ENCODE assay signal across 20 cellular contexts in genomic region chr13:65461590-65461989, GRCh38.
DNase-seq lines count a peak whose midpoint lies in the region; ATAC-seq and TF ChIP-seq lines count a peak whose summit lies in the region.
"Had no signal": no experiment of that assay in that cellular context is flagged by ENCODE, and none has a peak within 500 bp of the region (broad histone marks: within the 10 kb centered on the region; RNA-seq: fewer than 3 reads in every experiment).

No MANE protein-coding gene starts in this region.

- no peak overlapping the region for H3K27ac ChIP-seq in IMR-90 (ENCODE audit: insufficient read depth, low read length)
- H3K27ac ChIP-seq: BLaER1 treated with 17β-estradiol and CSF1 and Interleukin-3, amounts not matched to agents 10 nM and 100 nM; hepatocyte; sigmoid colon; testis had no signal

- H3K4ac ChIP-seq in IMR-90 (ENCODE audit: low read depth, low read length), result peak overlapping the region; percentile 23; the same call in 1 of the 2 replicates

- H3K9me3 ChIP-seq in IMR-90 (ENCODE audit: control insufficient read depth, insufficient read depth, low read length), result no peaks in the 10 kb centered on the region
- H3K9me3 ChIP-seq: BLaER1 treated with 17β-estradiol and CSF1 and Interleukin-3, amounts not matched to agents 10 nM and 100 nM; testis had no signal

- no peak overlapping the region; the same call in 1 of the 2 replicates for H4K91ac ChIP-seq in IMR-90 (ENCODE audit: insufficient read depth, low read depth, low read length)

- peak overlapping the region; percentile 44 for H2AFZ ChIP-seq in IMR-90 (replicated peaks; ENCODE audit: low read length, poor library complexity)
- H2AFZ ChIP-seq: hepatocyte had no signal

- no peak overlapping the region for H3K4me3 ChIP-seq in IMR-90 (ENCODE audit: insufficient read depth, low read depth, low read length)
- no peak overlapping the region for H3K4me3 ChIP-seq in foreskin fibroblast (ENCODE audit: low read depth in 1 of 2, low read length in 2 of 2)
- H3K4me3 ChIP-seq: BLaER1 treated with 17β-estradiol and CSF1 and Interleukin-3, amounts not matched to agents 10 nM and 100 nM; hepatocyte; sigmoid colon; testis had no signal

- no peak overlapping the region for H2AK5ac ChIP-seq in IMR-90 (ENCODE audit: low read depth, low read length)

- H3K4me1 ChIP-seq in IMR-90 (ENCODE audit: control insufficient read depth, insufficient read depth, low read length), result peaks cover 4% of the 10 kb centered on the region; the same call in 1 of the 2 replicates
- H3K4me1 ChIP-seq: BLaER1 treated with 17β-estradiol and CSF1 and Interleukin-3, amounts not matched to agents 10 nM and 100 nM; sigmoid colon; testis had no signal

- H3K18ac ChIP-seq in IMR-90 (ENCODE audit: low read depth, low read length), result no peak overlapping the region

- peaks cover 37% of the 10 kb centered on the region for H3K9me3 Mint-ChIP-seq in T-helper 2 cell treated with Interferon-gamma antibody and Interleukin-4, amounts not matched to agents 5 μg/mL and 100 μg/mL, for 36 hours

- H4K8ac ChIP-seq in IMR-90 (ENCODE audit: low read depth in 2 of 2, low read length in 2 of 2), result 0 out of 4 replicates have a peak overlapping the region, but pooled peaks of 1 of the 2 experiments have one; percentile 1

- H3K14ac ChIP-seq in IMR-90 (replicated peaks; ENCODE audit: low read depth, low read length), result no peak overlapping the region; the same call in 1 of the 2 replicates

- TF ChIP-seq RAD21 in IMR-90 (IDR thresholded peaks at IDR 0.05; ENCODE audit: low read length), result no peak

- peak; percentile 83 for DNase-seq in IMR-90
- peak; percentile 4 for DNase-seq in UCSD-AML1 (lab: John Stamatoyannopoulos, UW; ENCODE audit: unreplicated experiment)
- DNase-seq in foreskin fibroblast, result peak; percentile 3
- no peak for DNase-seq in T-helper 2 cell treated with Interferon-gamma antibody and Interleukin-4, amounts not matched to agents 5 μg/mL and 100 μg/mL, for 36 hours (ENCODE audit: low spot score)
- no peak for DNase-seq in stimulated activated naive CD8-positive, alpha-beta T cell treated with anti-CD3 and anti-CD28 coated beads, Interleukin-15, Interleukin-2, amounts not matched to agents 100 U/mL and 50 U/mL, for 24 hours
- DNase-seq in central memory CD4-positive, alpha-beta T cell, result no peak
- no peak for DNase-seq in NCI-H1436 (lab: John Stamatoyannopoulos, UW)
- DNase-seq: activated gamma-delta T cell treated with Interleukin-2 at 50 U/mL for 16 hours; anterior cingulate cortex; DMS 273 treated with DMSO at 0.1 percent for 48 hours; kidney glomerular epithelial cell; NCI-H2107; sigmoid colon; stimulated activated CD4-positive, alpha-beta T cell treated with anti-CD3 and anti-CD28 coated beads, Interleukin-2, amount 100 ng/mL, for 48 hours; T-helper 17 cell; testis had no signal

- no peaks in the 10 kb centered on the region for H3K27me3 ChIP-seq in IMR-90 (ENCODE audit: control insufficient read depth, insufficient read depth, low read length)
- H3K27me3 ChIP-seq: BLaER1 treated with 17β-estradiol and CSF1 and Interleukin-3, amounts not matched to agents 10 nM and 100 nM; hepatocyte; sigmoid colon; testis had no signal

- no peaks in the 10 kb centered on the region for H3K36me3 Mint-ChIP-seq in T-helper 2 cell treated with Interferon-gamma antibody and Interleukin-4, amounts not matched to agents 5 μg/mL and 100 μg/mL, for 36 hours (ENCODE audit: low read depth)

- no peak overlapping the region for H3K27ac Mint-ChIP-seq in T-helper 2 cell treated with Interferon-gamma antibody and Interleukin-4, amounts not matched to agents 5 μg/mL and 100 μg/mL, for 36 hours
- H3K27ac Mint-ChIP-seq: dendritic cell treated with granulocyte-macrophage colony-stimulating factor and Interleukin-4, amounts not matched to agents 40 ng/mL and 50 ng/mL, for 4 days; T-helper 17 cell had no signal

- H3K36me3 ChIP-seq in IMR-90 (ENCODE audit: control insufficient read depth, insufficient read depth, low read length), result no peaks in the 10 kb centered on the region
- H3K36me3 ChIP-seq: BLaER1 treated with 17β-estradiol and CSF1 and Interleukin-3, amounts not matched to agents 10 nM and 100 nM; sigmoid colon had no signal

- CTCF ChIA-PET in IMR-90 (lab: Yijun Ruan, JAX), result no interaction called here

- dilution Hi-C loops in IMR-90 (cut with HindIII; ENCODE audit: low sequenced_read_pairs, unreplicated experiment), result no loop called here

- no peak for TF ChIP-seq POLR2A in IMR-90 (IDR thresholded peaks at IDR 0.05; ENCODE audit: low read depth, low read length)

- in situ Hi-C loops in IMR-90 (cut with MboI; ENCODE audit: low sequenced_read_pairs), result no loop called here

- no peaks in the 10 kb centered on the region for H3K27me3 Mint-ChIP-seq in T-helper 2 cell treated with Interferon-gamma antibody and Interleukin-4, amounts not matched to agents 5 μg/mL and 100 μg/mL, for 36 hours (ENCODE audit: low read depth)
- H3K27me3 Mint-ChIP-seq: dendritic cell treated with granulocyte-macrophage colony-stimulating factor and Interleukin-4, amounts not matched to agents 40 ng/mL and 50 ng/mL, for 4 days; T-helper 17 cell had no signal

- no peak overlapping the region for H2AK9ac ChIP-seq in IMR-90 (replicated peaks; ENCODE audit: low read depth, low read length, poor library complexity)

- no peaks in the 10 kb centered on the region for H3K4me1 Mint-ChIP-seq in T-helper 2 cell treated with Interferon-gamma antibody and Interleukin-4, amounts not matched to agents 5 μg/mL and 100 μg/mL, for 36 hours (ENCODE audit: low read depth)
- H3K4me1 Mint-ChIP-seq: T-helper 17 cell had no signal

- H3K79me1 ChIP-seq in IMR-90 (ENCODE audit: low read depth in 1 of 2, low read length in 2 of 2), result no peaks in the 10 kb centered on the region

- BruUV-seq in IMR-90 (replicated peaks; lab: Mats Ljungman, UMichigan), result no TSS peak

- TF ChIP-seq CTCF in IMR-90 (conservative IDR thresholded peaks at IDR 0.05; ENCODE audit: low read depth, low read length), result no peak
- no peak for TF ChIP-seq CTCF in foreskin fibroblast (IDR thresholded peaks at IDR 0.05; ENCODE audit: low read depth, low read length)

- POLR2A ChIA-PET in IMR-90 (lab: Charles Lee; ENCODE audit: unreplicated experiment), result no interaction called here

- H3K4me3 Mint-ChIP-seq in T-helper 2 cell treated with Interferon-gamma antibody and Interleukin-4, amounts not matched to agents 5 μg/mL and 100 μg/mL, for 36 hours, result no peak overlapping the region
- H3K4me3 Mint-ChIP-seq: dendritic cell treated with granulocyte-macrophage colony-stimulating factor and Interleukin-4, amounts not matched to agents 40 ng/mL and 50 ng/mL, for 4 days; T-helper 17 cell had no signal

- H4K5ac ChIP-seq in IMR-90 (ENCODE audit: low read depth, low read length), result no peak overlapping the region

- H3K23ac ChIP-seq in IMR-90 (ENCODE audit: low read depth, low read length), result no peak overlapping the region

- H3K56ac ChIP-seq in IMR-90 (ENCODE audit: extremely low read depth, insufficient read depth, low read length), result no peak overlapping the region

- no peak overlapping the region for H2BK15ac ChIP-seq in IMR-90 (ENCODE audit: low read depth, low read length)

- no peak overlapping the region for H3K4me2 ChIP-seq in IMR-90 (ENCODE audit: low read depth, low read length)
- H3K4me2 ChIP-seq: BLaER1 treated with 17β-estradiol and CSF1 and Interleukin-3, amounts not matched to agents 10 nM and 100 nM; hepatocyte had no signal

- no peak for ATAC-seq in IMR-90 (ENCODE audit: low read depth)
- ATAC-seq in stimulated activated naive CD8-positive, alpha-beta T cell treated with anti-CD3 and anti-CD28 coated beads, Interleukin-15, Interleukin-2, amounts not matched to agents 100 U/mL and 50 U/mL, for 24 hours, result no peak
- ATAC-seq: HepG2, T-helper 17 cell had no signal

- H3K9ac ChIP-seq in IMR-90 (ENCODE audit: low read depth, low read length), result no peak overlapping the region
- H3K9ac ChIP-seq: BLaER1 treated with 17β-estradiol and CSF1 and Interleukin-3, amounts not matched to agents 10 nM and 100 nM had no signal

- H2BK5ac ChIP-seq in IMR-90 (ENCODE audit: low read depth, low read length, poor library complexity, severe bottlenecking), result no peak overlapping the region

- no peaks in the 10 kb centered on the region for H4K20me1 ChIP-seq in IMR-90 (ENCODE audit: insufficient read depth, low read length)
- H4K20me1 ChIP-seq: BLaER1 treated with 17β-estradiol and CSF1 and Interleukin-3, amounts not matched to agents 10 nM and 100 nM had no signal

- no CpG with 5 or more reads among the region's 6 CpGs for WGBS in IMR-90 (ENCODE audit: extremely low coverage in 2 of 2, insufficient read length in 1 of 2), 2 experiments

- no peak overlapping the region for H2BK120ac ChIP-seq in IMR-90 (ENCODE audit: low read depth, low read length)

- H2BK20ac ChIP-seq in IMR-90 (ENCODE audit: low read depth, low read length), result peak overlapping the region; percentile 23

- intact Hi-C loops in IMR-90 (cut with micrococcal nuclease), result no loop called here

- no peaks in the 10 kb centered on the region for H3K9me1 ChIP-seq in IMR-90 (ENCODE audit: insufficient read depth, low read length)

TF ChIP-seq in IMR-90, 13 proteins besides CTCF, POLR2A, EP300 and RAD21:
- TF ChIP-seq USF2 (IDR thresholded peaks at IDR 0.05; ENCODE audit: low read depth, low read length) (no peak), MAFK (IDR thresholded peaks at IDR 0.05; ENCODE audit: low read depth, low read length) (no peak), NFE2L2 (IDR thresholded peaks at IDR 0.05; ENCODE audit: low read depth, low read length) (no peak), RFX5 (IDR thresholded peaks at IDR 0.05; ENCODE audit: low read depth, low read length) (no peak), SMC3 (IDR thresholded peaks at IDR 0.05; ENCODE audit: low read depth, low read length) (no peak), ELK1 (IDR thresholded peaks at IDR 0.05; ENCODE audit: borderline replicate concordance, low read depth, low read length) (no peak)

Comparison
In these comparisons a context has a peak if more than half of its experiments do, and no peak if none do; other contexts are left out.
1. DNase-seq: peak in IMR-90 (single experiment), UCSD-AML1 (single experiment) and foreskin fibroblast (2 of 2); none in T-helper 2 cell treated with Interferon-gamma antibody and Interleukin-4, amounts not matched to agents 5 μg/mL and 100 μg/mL, for 36 hours (single experiment), stimulated activated naive CD8-positive, alpha-beta T cell treated with anti-CD3 and anti-CD28 coated beads, Interleukin-15, Interleukin-2, amounts not matched to agents 100 U/mL and 50 U/mL, for 24 hours (single experiment), central memory CD4-positive, alpha-beta T cell (single experiment) and NCI-H1436 (single experiment).